8 cellular contexts compared by ENCODE assay signal in the genomic region with DNA sequence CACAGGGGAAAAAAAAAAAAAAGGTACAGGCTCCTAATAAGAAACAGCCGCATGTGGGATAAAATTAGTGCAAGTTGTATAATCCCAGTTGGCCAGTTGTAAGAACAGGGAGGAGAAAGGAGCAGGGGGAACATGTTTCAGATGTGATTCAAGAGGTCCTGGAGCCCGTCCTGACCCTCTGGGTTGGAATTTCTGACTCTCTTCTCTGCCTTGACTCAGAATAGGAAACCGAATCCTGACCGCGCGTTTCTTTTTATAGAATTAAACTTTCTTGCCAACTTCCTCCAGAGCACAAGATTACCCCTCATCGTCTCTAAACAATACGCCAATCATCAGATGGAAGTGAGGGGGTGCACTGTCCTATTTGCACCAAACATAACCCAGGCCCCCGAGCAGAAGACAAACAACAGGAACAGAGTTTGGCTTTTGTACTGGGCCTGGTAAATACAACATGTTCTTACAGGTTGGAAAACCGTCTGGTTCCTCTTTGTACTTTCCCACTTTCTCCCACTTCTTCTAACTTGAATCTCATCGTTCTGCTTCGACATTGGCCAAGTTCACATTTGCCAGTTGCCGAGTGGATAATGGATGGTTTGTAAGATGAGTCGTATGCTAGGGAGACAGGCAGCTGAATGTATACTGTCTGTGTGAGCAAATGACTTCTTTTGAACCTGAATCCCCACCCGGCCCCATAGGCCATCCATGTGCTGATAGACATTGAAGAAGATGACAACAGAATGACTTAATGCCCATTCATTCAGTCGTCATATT. TPM values are rescaled to one million over a fixed set of nuclear protein-coding genes. Genes with fewer than 3 reads are reported as not detected.
DNase-seq lines count a peak whose midpoint lies in the region; ATAC-seq and TF ChIP-seq lines count a peak whose summit lies in the region.

No MANE protein-coding gene starts in this region.

- no peaks in the 10 kb centered on the region for H3K27me3 Mint-ChIP-seq in activated CD8-positive, alpha-beta T cell treated with anti-CD3 and anti-CD28 coated beads, Interleukin-2, amount 10 ng/mL, durations not matched to agents 7 days and 5 days (ENCODE audit: low read depth)

- H3K27ac Mint-ChIP-seq in activated CD8-positive, alpha-beta T cell treated with anti-CD3 and anti-CD28 coated beads, Interleukin-2, amount 10 ng/mL, durations not matched to agents 7 days and 5 days = peak overlapping the region; percentile 83

- peak; percentile 75 for ATAC-seq in activated CD8-positive, alpha-beta T cell treated with anti-CD3 and anti-CD28 coated beads, Interleukin-2, amount 10 ng/mL, durations not matched to agents 7 days and 5 days
- ATAC-seq in gastroesophageal sphincter = peak; percentile 93
- ATAC-seq in GM18873 (IDR thresholded peaks at IDR 0.05; ENCODE audit: low FRiP score, unreplicated experiment) = no peak
- no peak for ATAC-seq in HG02870 (IDR thresholded peaks at IDR 0.05; ENCODE audit: unreplicated experiment)
- ATAC-seq in HG02885 (IDR thresholded peaks at IDR 0.05; ENCODE audit: poor library complexity, unreplicated experiment) = no peak

- 3 to 4% methylated on average over 10 to 16 of the region's 16 CpGs for WGBS in gastroesophageal sphincter (ENCODE audit: low coverage in 1 of 2), 2 donors
- WGBS in smooth muscle cell (ENCODE audit: low lambda C conversion rate) = 28% methylated on average over 16 of the region's 16 CpGs

- peak overlapping the region; percentile 58 for H3K4me3 Mint-ChIP-seq in activated CD8-positive, alpha-beta T cell treated with anti-CD3 and anti-CD28 coated beads, Interleukin-2, amount 10 ng/mL, durations not matched to agents 7 days and 5 days

- peaks cover 8% of the 10 kb centered on the region for H3K36me3 Mint-ChIP-seq in activated CD8-positive, alpha-beta T cell treated with anti-CD3 and anti-CD28 coated beads, Interleukin-2, amount 10 ng/mL, durations not matched to agents 7 days and 5 days (ENCODE audit: low read depth)

- no peaks in the 10 kb centered on the region for H3F3A ChIP-seq in smooth muscle cell (ENCODE audit: low read depth)

- H3K9me3 Mint-ChIP-seq in activated CD8-positive, alpha-beta T cell treated with anti-CD3 and anti-CD28 coated beads, Interleukin-2, amount 10 ng/mL, durations not matched to agents 7 days and 5 days (ENCODE audit: insufficient read depth) = no peaks in the 10 kb centered on the region

- no peak overlapping the region for H3K9ac ChIP-seq in smooth muscle cell (ENCODE audit: low read depth)

- H3K9me3 ChIP-seq in gastroesophageal sphincter (no peaks in the 10 kb centered on the region), smooth muscle cell (replicated peaks; ENCODE audit: low read depth) (no peaks in the 10 kb centered on the region)

- TF ChIP-seq EP300 in gastroesophageal sphincter (IDR thresholded peaks at IDR 0.05) = peak; percentile 3

- H4K20me1 ChIP-seq in smooth muscle cell (ENCODE audit: low read depth) = no peaks in the 10 kb centered on the region

- peak overlapping the region in 1 of 2 donors; percentile 31 for H3K4me3 ChIP-seq in gastroesophageal sphincter
- no peak overlapping the region for H3K4me3 ChIP-seq in smooth muscle cell

- peak; percentile 15 for DNase-seq in SKM-1 treated with dmso at 0.1 percent for 144 hours (lab: John Stamatoyannopoulos, UW; ENCODE audit: unreplicated experiment)
- no peak for DNase-seq in SKM-1 (lab: John Stamatoyannopoulos, UW; ENCODE audit: unreplicated experiment)
- DNase-seq in activated CD8-positive, alpha-beta T cell treated with anti-CD3 and anti-CD28 coated beads, Interleukin-2, amount 10 ng/mL, durations not matched to agents 7 days and 5 days = peak; percentile 61
- no peak for DNase-seq in smooth muscle cell (lab: John Stamatoyannopoulos, UW; ENCODE audit: unreplicated experiment)

- H3K4me2 ChIP-seq in smooth muscle cell = peak overlapping the region; percentile 62

- H3K4me1 ChIP-seq in gastroesophageal sphincter (peaks cover 10 to 48% (median 13%) of the 10 kb centered on the region in 3 donors), smooth muscle cell (ENCODE audit: low read depth) (no peaks in the 10 kb centered on the region)

- H3K27ac ChIP-seq in gastroesophageal sphincter (peak overlapping the region; percentile 79 to 86 (median 80)), smooth muscle cell (ENCODE audit: low read depth) (peak overlapping the region; percentile 61)

- H3K27me3 ChIP-seq in gastroesophageal sphincter (no peaks in the 10 kb centered on the region), smooth muscle cell (ENCODE audit: low read depth) (no peaks in the 10 kb centered on the region)

- no peaks in the 10 kb centered on the region for H3K36me3 ChIP-seq in gastroesophageal sphincter
- no peaks in the 10 kb centered on the region for H3K36me3 ChIP-seq in smooth muscle cell (ENCODE audit: low read depth)

- no peak overlapping the region for H2AFZ ChIP-seq in smooth muscle cell (ENCODE audit: low read depth)

- POLR2A ChIA-PET in activated CD8-positive, alpha-beta T cell treated with anti-CD3 and anti-CD28 coated beads, Interleukin-2, amount 10 ng/mL, durations not matched to agents 7 days and 5 days (lab: Charles Lee) = no interaction called here

- no peak for TF ChIP-seq POLR2A in gastroesophageal sphincter (IDR thresholded peaks at IDR 0.05)

- H3K4me1 Mint-ChIP-seq in activated CD8-positive, alpha-beta T cell treated with anti-CD3 and anti-CD28 coated beads, Interleukin-2, amount 10 ng/mL, durations not matched to agents 7 days and 5 days (ENCODE audit: low read depth) = peaks cover 73% of the 10 kb centered on the region

- CTCF ChIA-PET in activated CD8-positive, alpha-beta T cell treated with anti-CD3 and anti-CD28 coated beads, Interleukin-2, amount 10 ng/mL, durations not matched to agents 7 days and 5 days (lab: Charles Lee) = no interaction called here

- TF ChIP-seq CTCF in gastroesophageal sphincter (IDR thresholded peaks at IDR 0.05) (no peak), smooth muscle cell (IDR thresholded peaks at IDR 0.05; ENCODE audit: borderline replicate concordance, insufficient read depth, poor library complexity, severe bottlenecking) (no peak)

- no peaks in the 10 kb centered on the region for H3K79me2 ChIP-seq in smooth muscle cell (ENCODE audit: low read depth)

RNA-seq across cellular contexts. Expression of gene MED13L, which starts 42.5 kb away (rescaled TPM):
- 10 to 100 TPM; 74.7 to 76.9 TPM for total RNA-seq in activated CD8-positive, alpha-beta T cell treated with anti-CD3 and anti-CD28 coated beads, Interleukin-2, amount 10 ng/mL, durations not matched to agents 7 days and 5 days
- total RNA-seq in gastroesophageal sphincter (100 to 1,000 TPM; 173 to 222 (median 192) TPM), smooth muscle cell (65.9 and 74.3 TPM in 2 replicates)
- polyA plus RNA-seq in smooth muscle cell = 13.2 and 20.3 TPM in 2 replicates

Comparison
In these comparisons a context has a peak if more than half of its experiments do, and no peak if none do; other contexts are left out.
1. DNase-seq: peak in SKM-1 treated with dmso at 0.1 percent for 144 hours (single experiment) and activated CD8-positive, alpha-beta T cell treated with anti-CD3 and anti-CD28 coated beads, Interleukin-2, amount 10 ng/mL, durations not matched to agents 7 days and 5 days (single experiment); none in SKM-1 (single experiment) and smooth muscle cell (single experiment).
2. ATAC-seq: peak in activated CD8-positive, alpha-beta T cell treated with anti-CD3 and anti-CD28 coated beads, Interleukin-2, amount 10 ng/mL, durations not matched to agents 7 days and 5 days (single experiment) and gastroesophageal sphincter (single experiment); none in GM18873 (single experiment), HG02870 (single experiment) and HG02885 (single experiment).